8 cellular contexts compared by ENCODE assay signal in genomic region chr14:96363751-96364336, GRCh38. TPM values are rescaled to one million over a fixed set of nuclear protein-coding genes. Genes with fewer than 3 reads are reported as not detected.
A peak's percentile ranks its signal among the peaks of the same experiment; 100 is the strongest.
DNase-seq lines count a peak whose midpoint lies in the region; ATAC-seq and TF ChIP-seq lines count a peak whose summit lies in the region.

No MANE protein-coding gene starts in this region.

- peak; percentile 20 for ATAC-seq in GM18868 (IDR thresholded peaks at IDR 0.05; ENCODE audit: unreplicated experiment)
- peak; percentile 19 for ATAC-seq in HG03108 (IDR thresholded peaks at IDR 0.05; ENCODE audit: unreplicated experiment)
- peak in 2 of 4 donors; percentile 3 to 31 for ATAC-seq in heart left ventricle

- H3K9me3 ChIP-seq in AG04450 (ENCODE audit: control insufficient read depth, insufficient read depth, low read length), result no peaks in the 10 kb centered on the region; the same call in 1 of the 2 replicates
- H3K9me3 ChIP-seq in heart left ventricle, result no peaks in the 10 kb centered on the region

- H3K4me3 ChIP-seq in AG04450 (ENCODE audit: low read depth, low read length) (peak overlapping the region; percentile 87), heart left ventricle (peak overlapping the region; percentile 72 to 99 (median 91))

- intact Hi-C loops in heart left ventricle (cut with DNase I), result loop anchor here in 7 of 10 donors (1.0 to 10.0 kb wide), 9 partner anchors 27 to 829 kb away; partner anchors contain the start of genes GLRX5 (in 2 of the 7), AK7 (in 1 of the 7) and PAPOLA (in 1 of the 7)

- WGBS in heart left ventricle, 4 donors, result 0 to 2% (median 1%) methylated on average over 8 to 38 of the region's 38 CpGs

- TF ChIP-seq POLR2A in heart left ventricle (IDR thresholded peaks at IDR 0.05), result no peak

- POLR2A ChIA-PET in AG04450 (lab: Yijun Ruan, JAX), result no interaction called here

- DNase-seq in AG04450 (ENCODE audit: low read depth, low spot score), result no peak
- peak; percentile 13 for DNase-seq in NOMO-1 treated with dmso at 0.1 percent for 144 hours (lab: John Stamatoyannopoulos, UW; ENCODE audit: unreplicated experiment)
- DNase-seq in activated naive CD4-positive, alpha-beta T cell treated with anti-CD3 and anti-CD28 coated beads, Interleukin-2, amount 50 U/mL, for 16 hours, result peak; percentile 38
- DNase-seq in heart left ventricle, result peak; percentile 22 to 65 (median 28)
- peak; percentile 15 for DNase-seq in pons (ENCODE audit: low spot score)
- DNase-seq in hippocampal formation (lab: John Stamatoyannopoulos, UW), result no peak

- H3K27ac ChIP-seq in AG04450 (ENCODE audit: low read depth, low read length), result peak overlapping the region; percentile 48
- H3K27ac ChIP-seq in heart left ventricle, result peak overlapping the region in 11 of 12 donors; percentile 71 to 97 (median 92)

- no peaks in the 10 kb centered on the region for H3K36me3 ChIP-seq in heart left ventricle

- TF ChIP-seq CTCF in AG04450 (IDR thresholded peaks at IDR 0.05; ENCODE audit: low read depth, low read length), result no peak
- TF ChIP-seq CTCF in heart left ventricle (IDR thresholded peaks at IDR 0.05), result no peak

- CTCF ChIA-PET in AG04450 (lab: Charles Lee), result no interaction called here

- no peaks in the 10 kb centered on the region for H3K27me3 ChIP-seq in AG04450 (ENCODE audit: control insufficient read depth, insufficient read depth, low read length)
- no peaks in the 10 kb centered on the region for H3K27me3 ChIP-seq in heart left ventricle

- peaks cover 2 to 46% (median 26%) of the 10 kb centered on the region in 12 donors for H3K4me1 ChIP-seq in heart left ventricle

RNA-seq across cellular contexts. Expression of gene GSKIP, which starts 0.5 kb away (rescaled TPM):
- polyA plus RNA-seq in AG04450 (2011; rRNA removed) (28.0 and 37.9 TPM in 2 replicates), heart left ventricle (10 to 100 TPM in 1 of 2 donors, 1 to 10 TPM in 1; 4.6 to 18.8 TPM)
- 9.6 and 26.5 TPM in 2 replicates for polyA minus RNA-seq in AG04450 (2011; rRNA and poly(A)+ RNA removed)
- total RNA-seq in heart left ventricle, result 10 to 100 TPM in 7 of 9 donors, 1 to 10 TPM in 2; 7.6 to 19.9 (median 13.1) TPM

RNA-seq across cellular contexts. Expression of gene ATG2B, which starts 0.7 kb away (rescaled TPM):
- polyA plus RNA-seq in AG04450 (2011; rRNA removed), result 18.7 and 22.1 TPM in 2 replicates
- polyA minus RNA-seq in AG04450 (2011; rRNA and poly(A)+ RNA removed), result 30.4 and 34.5 TPM in 2 replicates
- 10 to 100 TPM in 8 of 9 donors, 1 to 10 TPM in 1; 9.1 to 19.5 (median 15.7) TPM for total RNA-seq in heart left ventricle
- polyA plus RNA-seq in heart left ventricle, result 1 to 10 TPM; 2.7 to 5.1 TPM

RNA-seq across cellular contexts. Expression of gene AK7, which starts 28.1 kb away (rescaled TPM):
- polyA plus RNA-seq in AG04450 (2011; rRNA removed) (0.29 and 0.55 TPM in 2 replicates), heart left ventricle (under 1 TPM; 0.11 to 0.79 TPM)
- 0.09 and 0.18 TPM in 2 replicates for polyA minus RNA-seq in AG04450 (2011; rRNA and poly(A)+ RNA removed)
- 1 to 10 TPM in 1 of 9 donors, under 1 TPM in 7, not detected in 1; 0.19 to 1.9 (median 0.48) TPM for total RNA-seq in heart left ventricle

Comparison
In these comparisons a context has a peak if more than half of its experiments do, and no peak if none do; other contexts are left out.
1. DNase-seq: peak in NOMO-1 treated with dmso at 0.1 percent for 144 hours (single experiment), activated naive CD4-positive, alpha-beta T cell treated with anti-CD3 and anti-CD28 coated beads, Interleukin-2, amount 50 U/mL, for 16 hours (single experiment), heart left ventricle (5 of 5) and pons (single experiment); none in AG04450 (single experiment) and hippocampal formation (0 of 2).